In the genomic region with DNA sequence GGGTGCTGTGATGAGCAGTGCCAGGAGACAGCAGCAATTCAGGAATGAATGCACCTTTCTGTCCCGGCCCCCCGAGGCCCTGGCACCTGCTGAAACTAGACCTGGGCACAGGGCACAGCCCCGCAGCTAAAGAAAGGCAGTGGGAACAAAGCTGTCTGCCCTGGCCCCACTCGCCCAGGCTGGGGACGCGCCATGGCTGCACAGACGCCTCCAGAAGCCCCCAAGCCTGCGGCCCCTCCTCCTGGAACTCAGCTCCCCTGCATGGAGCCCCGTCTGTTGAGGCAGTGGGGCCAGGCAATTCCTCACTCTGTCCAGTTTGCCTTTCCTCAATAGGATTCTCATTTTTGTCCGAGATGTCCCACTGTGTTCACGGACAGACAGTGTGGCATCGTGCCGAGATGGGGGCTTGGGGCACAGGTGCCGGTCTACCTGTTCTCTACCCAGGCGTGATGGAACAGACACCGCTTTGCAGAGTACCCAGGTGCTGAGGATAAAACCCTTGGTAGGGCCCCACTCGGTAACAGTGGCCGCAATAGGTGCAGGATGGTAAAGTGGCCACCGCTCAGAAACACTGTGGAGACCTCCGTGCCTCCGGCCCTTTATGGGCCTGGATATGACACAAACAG, we compare ENCODE assay signal across 1 cellular context.
TF ChIP-seq lines count a peak whose summit lies in the region.

No MANE protein-coding gene starts in this region.

TF ChIP-seq in H1, 55 proteins besides CTCF, POLR2A, EP300 and RAD21 (continued from another document):
- TF ChIP-seq KDM5A (IDR thresholded peaks at IDR 0.05; ENCODE audit: low read length) = no peak
- no peak for TF ChIP-seq SIN3A (conservative IDR thresholded peaks at IDR 0.05 in 1 of 2, IDR thresholded peaks at IDR 0.05 in 1 of 2; ENCODE audit: low read depth in 1 of 2, low read length in 2 of 2)
- TF ChIP-seq BACH1 (IDR thresholded peaks at IDR 0.05; ENCODE audit: low read length) = no peak
- TF ChIP-seq SP1 (IDR thresholded peaks at IDR 0.05; ENCODE audit: low read depth, low read length) = no peak
- no peak for TF ChIP-seq KDM1A (IDR thresholded peaks at IDR 0.05; ENCODE audit: borderline replicate concordance, low read length)
- TF ChIP-seq RFX5 (IDR thresholded peaks at IDR 0.05; ENCODE audit: borderline replicate concordance, low read depth, low read length) = no peak
- no peak for TF ChIP-seq CHD2 (IDR thresholded peaks at IDR 0.05; ENCODE audit: low read length)
- TF ChIP-seq KDM4A (IDR thresholded peaks at IDR 0.05; ENCODE audit: low read depth, low read length, severe bottlenecking) = no peak
- no peak for TF ChIP-seq SUZ12 (IDR thresholded peaks at IDR 0.05; ENCODE audit: low read length)
- TF ChIP-seq RBBP5 (IDR thresholded peaks at IDR 0.05; ENCODE audit: borderline replicate concordance, low read depth, low read length) = no peak
